30 cellular contexts compared by ENCODE assay signal in the genomic region with DNA sequence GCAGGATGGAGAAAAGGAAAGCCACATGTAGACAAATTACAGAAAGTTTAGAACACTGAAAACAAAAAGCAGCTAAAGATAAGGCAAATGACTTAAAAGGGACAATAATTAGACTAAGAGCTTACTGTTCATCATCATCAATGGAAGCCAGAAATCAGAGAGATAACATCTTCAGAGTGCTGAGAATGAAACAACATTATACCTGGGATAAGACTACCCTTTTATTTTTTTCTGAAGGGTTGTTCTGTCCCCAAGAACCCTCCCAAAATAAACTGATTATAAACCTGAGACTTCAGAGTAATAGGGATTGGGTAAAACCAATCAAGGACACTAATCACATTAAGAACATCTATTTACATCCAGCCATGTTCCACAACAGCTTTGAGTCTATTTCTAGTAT.
"Had no signal": no experiment of that assay in that cellular context is flagged by ENCODE, and none has a peak within 500 bp of the region (broad histone marks: within the 10 kb centered on the region; RNA-seq: fewer than 3 reads in every experiment).

No MANE protein-coding gene starts in this region.

- H3K27ac ChIP-seq: adrenal gland, cardiac muscle cell, VCaP had no signal

- H3K27me3 ChIP-seq: adrenal gland, cardiac muscle cell had no signal

- H3K4me1 ChIP-seq: adrenal gland had no signal

- H3K4me3 ChIP-seq: adrenal gland, cardiac muscle cell had no signal

- ATAC-seq: activated CD8-positive, alpha-beta T cell treated with anti-CD3 and anti-CD28 coated beads for 36 hours; activated naive CD4-positive, alpha-beta T cell treated with anti-CD3 and anti-CD28 coated beads, Interleukin-2, amount 50 U/mL, for 72 hours; activated T-cell treated with anti-CD3 and anti-CD28 coated beads, Interleukin-2, amount 50 U/mL, for 4 hours; activated T-cell treated with anti-CD3 and anti-CD28 coated beads, Interleukin-2, amount 50 U/mL, for 72 hours; activated T-helper 17 cell treated with anti-CD3 and anti-CD28 coated beads, Interleukin-2, amount 50 U/mL, for 72 hours had no signal

- DNase-seq: activated B cell treated with CpG ODN at 0.5 μM for 24 hours; activated CD4-positive, alpha-beta memory T cell treated with anti-CD3 and anti-CD28 coated beads for 36 hours; activated CD4-positive, alpha-beta T cell treated with anti-CD3 and anti-CD28 coated beads for 4 hours; activated CD4-positive, alpha-beta T cell treated with anti-CD3 and anti-CD28 coated beads, Interleukin-2, amount 10 ng/mL, durations not matched to agents 24 days and 14 days; activated CD4-positive, alpha-beta T cell treated with anti-CD3 and anti-CD28 coated beads, Interleukin-2, amount 50 U/mL, for 1 hour; activated CD4-positive, alpha-beta T cell treated with anti-CD3 and anti-CD28 coated beads, Interleukin-2, amount 50 U/mL, for 4 hours; activated CD4-positive, CD25-positive, alpha-beta regulatory T cell treated with anti-CD3 and anti-CD28 coated beads, Interleukin-2, amount 50 U/mL, for 72 hours; activated CD8-positive, alpha-beta memory T cell treated with anti-CD3 and anti-CD28 coated beads, Interleukin-2, amount 50 U/mL, for 4 hours; activated CD8-positive, alpha-beta T cell treated with anti-CD3 and anti-CD28 coated beads for 36 hours; activated effector memory CD4-positive, alpha-beta T cell treated with anti-CD3 and anti-CD28 coated beads, Interleukin-2, amount 50 U/mL, for 16 hours; activated gamma-delta T cell treated with Interleukin-2 at 50 U/mL for 16 hours; activated naive CD4-positive, alpha-beta T cell; activated naive CD4-positive, alpha-beta T cell treated with anti-CD3 and anti-CD28 coated beads for 36 hours; activated naive CD4-positive, alpha-beta T cell treated with anti-CD3 and anti-CD28 coated beads, Interleukin-2, amount 50 U/mL, for 16 hours; activated naive CD8-positive, alpha-beta T cell treated with anti-CD3 and anti-CD28 coated beads for 36 hours; activated T-cell treated with anti-CD3 and anti-CD28 coated beads for 4 hours; activated T-cell treated with anti-CD3 and anti-CD28 coated beads, Interleukin-2, amount 50 U/mL, for 1 hour; activated T-cell treated with anti-CD3 and anti-CD28 coated beads, Interleukin-2, amount 50 U/mL, for 4 hours; activated T-cell treated with anti-CD3 and anti-CD28 coated beads, Interleukin-2, amount 50 U/mL, for 72 hours; adrenal gland; amniotic stem cell; aorta; caudate nucleus; cerebellar nuclear complex; T-helper 2 cell; T-helper 9 cell had no signal

- H3K9me3 ChIP-seq: adrenal gland had no signal

- H3K36me3 ChIP-seq: adrenal gland, cardiac muscle cell had no signal
